8 cellular contexts compared by ENCODE assay signal in the genomic region with DNA sequence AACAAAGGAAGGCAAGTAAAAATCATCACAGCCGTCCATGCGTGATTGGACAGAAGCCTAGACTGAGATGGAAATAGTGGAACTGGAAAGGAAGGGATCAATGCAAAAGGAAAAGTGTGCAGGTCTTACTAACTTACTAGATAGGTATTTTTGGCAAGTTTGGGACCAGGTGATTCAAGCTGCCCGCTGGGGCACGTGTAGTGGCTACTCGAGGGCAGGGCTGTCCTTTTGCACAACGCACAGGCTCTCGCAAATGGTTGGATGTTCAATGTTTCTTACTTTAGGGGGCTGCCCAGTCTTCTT. TPM values are rescaled to one million over a fixed set of nuclear protein-coding genes. Genes with fewer than 3 reads are reported as not detected.
DNase-seq lines count a peak whose midpoint lies in the region; TF ChIP-seq lines count a peak whose summit lies in the region.

No MANE protein-coding gene starts in this region.

- peak overlapping the region; percentile 92 for H3K4me2 ChIP-seq in Karpas-422 (ENCODE audit: low read depth, low read length, poor library complexity, severe bottlenecking)

- H3K27me3 ChIP-seq in Karpas-422 (ENCODE audit: low read length) (no peaks in the 10 kb centered on the region), colonic mucosa (no peaks in the 10 kb centered on the region)

- intact Hi-C loops in colonic mucosa (cut with DNase I), result no loop called here

- no peaks in the 10 kb centered on the region for H3K9me2 ChIP-seq in Karpas-422 (replicated peaks; ENCODE audit: insufficient read depth, low read length)

- H2AFZ ChIP-seq in Karpas-422 (ENCODE audit: low read length), result peak overlapping the region; percentile 89

- DNase-seq in Karpas-422, result no peak
- no peak for DNase-seq in colonic mucosa
- no peak for DNase-seq in nephron progenitor cell
- no peak for DNase-seq in effector CD8-positive, alpha-beta T cell (lab: John Stamatoyannopoulos, UW)
- DNase-seq in occipital lobe (lab: John Stamatoyannopoulos, UW), result no peak
- DNase-seq in NCI-H226, result no peak
- DNase-seq in hippocampal formation (lab: John Stamatoyannopoulos, UW), result no peak

- peaks cover 12% of the 10 kb centered on the region for H3K36me3 Mint-ChIP-seq in nephron progenitor cell (ENCODE audit: low read depth)

- H3K27ac Mint-ChIP-seq in nephron progenitor cell, result no peak overlapping the region

- H3K36me3 ChIP-seq in Karpas-422 (ENCODE audit: insufficient read depth, low read length) (peaks cover 16% of the 10 kb centered on the region; the same call in 1 of the 2 replicates), colonic mucosa (no peaks in the 10 kb centered on the region)

- H3K27ac ChIP-seq in C4-2B (peak overlapping the region; percentile 78), Karpas-422 (ENCODE audit: low read length) (no peak overlapping the region), colonic mucosa (peak overlapping the region; percentile 72)

- peaks cover 20% of the 10 kb centered on the region for H3K4me1 Mint-ChIP-seq in nephron progenitor cell

- H3K4me3 Mint-ChIP-seq in nephron progenitor cell, result peak overlapping the region; percentile 68

- H3K4me1 ChIP-seq in Karpas-422 (ENCODE audit: low read length) (peaks cover 26% of the 10 kb centered on the region), colonic mucosa (no peaks in the 10 kb centered on the region)

- peaks cover 4% of the 10 kb centered on the region for H3K27me3 Mint-ChIP-seq in nephron progenitor cell (ENCODE audit: low read depth, poor library complexity)

- H3K9ac ChIP-seq in Karpas-422 (ENCODE audit: low read length) (peak overlapping the region; percentile 92), colonic mucosa (ENCODE audit: low read depth in 2 of 2, low read length in 2 of 2) (peak overlapping the region; percentile 26 to 46)

- H4K20me1 ChIP-seq in Karpas-422 (ENCODE audit: insufficient read depth, low read depth, low read length), result no peaks in the 10 kb centered on the region

- peaks cover 40% of the 10 kb centered on the region for H3K79me2 ChIP-seq in Karpas-422 (ENCODE audit: low read length)

- H3K9me3 ChIP-seq in Karpas-422 (ENCODE audit: low read length) (no peaks in the 10 kb centered on the region), colonic mucosa (no peaks in the 10 kb centered on the region)

- H3K4me3 ChIP-seq in Karpas-422 (ENCODE audit: low read length) (peak overlapping the region; percentile 99), colonic mucosa (peak overlapping the region; percentile 78)

- TF ChIP-seq CTCF in C4-2B (conservative IDR thresholded peaks at IDR 0.05) (no peak), colonic mucosa (IDR thresholded peaks at IDR 0.05) (no peak), nephron progenitor cell (IDR thresholded peaks at IDR 0.05) (no peak)

- no peaks in the 10 kb centered on the region for H3K9me3 Mint-ChIP-seq in nephron progenitor cell

RNA-seq across cellular contexts. Expression of gene ALG6, which starts 0.6 kb away (rescaled TPM):
- 37.7 and 101 TPM in 2 replicates for total RNA-seq in Karpas-422 (2014; rRNA removed; shearing (Covaris generic); ENCODE audit: low replicate concordance)
- 10 to 100 TPM; 12.4 to 19.8 TPM for total RNA-seq in colonic mucosa
- 73.3 TPM for total RNA-seq in occipital lobe

RNA-seq across cellular contexts. Expression of gene FOXD3, which starts 44.5 kb away (rescaled TPM):
- not detected in 2 replicates for total RNA-seq in Karpas-422 (2014; rRNA removed; shearing (Covaris generic); ENCODE audit: low replicate concordance)
- 1 to 10 TPM in 1 of 2 donors, under 1 TPM in 1; 0.35 to 1.0 TPM for total RNA-seq in colonic mucosa
- not detected for total RNA-seq in occipital lobe
